ENCODE assay signal across 8 cellular contexts in the genomic region with DNA sequence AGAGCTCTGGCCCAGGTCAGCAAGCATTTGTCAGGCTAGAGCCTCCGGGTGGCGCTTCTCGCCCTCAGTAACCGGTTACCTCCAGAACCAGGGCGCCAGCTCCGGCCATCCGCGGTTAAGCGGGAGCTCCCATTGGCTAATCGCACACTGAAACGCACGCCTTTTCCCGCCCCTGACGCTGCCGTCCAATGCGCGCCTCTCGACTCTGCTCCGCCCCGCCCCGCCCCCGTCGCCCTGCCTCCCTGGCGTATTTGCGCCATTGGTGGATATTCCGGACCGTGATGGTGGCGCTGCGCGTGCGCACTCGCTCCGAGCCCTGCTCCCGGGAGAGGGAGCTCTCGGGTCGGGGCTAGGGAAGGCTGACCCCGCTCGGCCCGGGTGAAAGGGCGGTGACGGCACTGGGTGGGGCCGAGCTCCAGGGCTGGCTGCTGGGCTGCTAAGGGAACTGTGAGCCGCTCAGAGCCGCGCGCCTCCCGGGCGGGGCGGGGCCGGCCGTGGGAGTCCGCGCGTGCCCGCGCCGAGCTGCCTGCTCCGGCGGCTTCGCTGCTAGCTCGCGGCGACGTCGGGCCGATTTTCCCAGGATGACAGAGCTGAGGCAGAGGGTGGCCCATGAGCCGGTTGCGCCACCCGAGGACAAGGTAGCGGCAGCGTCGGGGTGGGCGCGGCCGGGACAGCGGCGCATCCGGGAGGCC. TPM values are rescaled to one million over a fixed set of nuclear protein-coding genes. Genes with fewer than 3 reads are reported as not detected.
A peak's percentile ranks its signal among the peaks of the same experiment; 100 is the strongest.
DNase-seq lines count a peak whose midpoint lies in the region; ATAC-seq and TF ChIP-seq lines count a peak whose summit lies in the region.

Gene CDS2, plus strand, starts transcription at position 497 of the 692 bp plus-strand sequence. Its CDS starts 85 bp downstream, at position 582.

- H3K27ac Mint-ChIP-seq in CD4-positive, alpha-beta T cell, result peak within 1 kb of the TSS; percentile 97

- no peaks in the 10 kb centered on the region for H3K9me3 ChIP-seq in CD4-positive, alpha-beta T cell (ENCODE audit: control insufficient read depth, low read length)
- H3K9me3 ChIP-seq in left lung, result no peaks in the 10 kb centered on the region

- H3K4me1 ChIP-seq in left lung, result peaks cover 14 to 33% of the 10 kb centered on the region in 2 donors

- peak; percentile 64 for TF ChIP-seq CTCF in CD4-positive, alpha-beta T cell (IDR thresholded peaks at IDR 0.05)
- peak; percentile 52 to 63 for TF ChIP-seq CTCF in left lung (IDR thresholded peaks at IDR 0.05)

- peak; percentile 82 for ATAC-seq in CD4-positive, alpha-beta T cell (ENCODE audit: poor library complexity)
- ATAC-seq in GM19397 (IDR thresholded peaks at IDR 0.05; ENCODE audit: unreplicated experiment) (peak; percentile 93), HG03571 (IDR thresholded peaks at IDR 0.05; ENCODE audit: unreplicated experiment) (peak; percentile 88), left lung (peak; percentile 97)

- H3K4me3 ChIP-seq in left lung, result peak within 1 kb of the TSS; percentile 93 to 94

- intact Hi-C loops in CD4-positive, alpha-beta T cell (cut with DNase I, micrococcal nuclease), result loop anchor here (1.0 to 5.0 kb wide), 2 partner anchors 66 to 321 kb away; no protein-coding TSS in a partner anchor
- intact Hi-C loops in left lung (cut with DNase I), result loop anchor here in 1 of 2 donors (5.0 kb wide), 1 partner anchor 66 kb away; no protein-coding TSS in a partner anchor

- H3K27ac ChIP-seq in CD4-positive, alpha-beta T cell (ENCODE audit: low read depth, low read length), result peak within 1 kb of the TSS; percentile 98
- peak within 1 kb of the TSS; percentile 93 to 97 for H3K27ac ChIP-seq in left lung

- CTCF ChIA-PET in CD4-positive, alpha-beta T cell (lab: Charles Lee), result interaction anchor here (0.8 to 2.1 kb wide), 16 partner anchors 8 to 96 kb away, joined by 3 to 38 read pairs (median 4); no protein-coding TSS in a partner anchor

- peak within 1 kb of the TSS; percentile 95 for H3K4me3 Mint-ChIP-seq in CD4-positive, alpha-beta T cell

- peaks cover 32% of the 10 kb centered on the region for H3K36me3 Mint-ChIP-seq in CD4-positive, alpha-beta T cell (ENCODE audit: low read depth)

- DNase-seq in CD4-positive, alpha-beta T cell, result peak; percentile 99 to 100 (median 100)
- DNase-seq in NCI-H774 (lab: John Stamatoyannopoulos, UW) (peak; percentile 98), dermis blood vessel endothelial cell (peak; percentile 99), left lung (peak; percentile 100)
- DNase-seq in activated CD4-positive, alpha-beta T cell treated with anti-CD3 and anti-CD28 coated beads, Interleukin-2, amount 50 U/mL, for 4 hours, result peak; percentile 100
- peak; percentile 100 for DNase-seq in stimulated activated CD4-positive, alpha-beta T cell treated with anti-CD3 and anti-CD28 coated beads, Interleukin-2, amount 100 ng/mL, for 48 hours

- H3K36me3 ChIP-seq in left lung, result no peaks in the 10 kb centered on the region

- H3K27me3 Mint-ChIP-seq in CD4-positive, alpha-beta T cell, result no peaks in the 10 kb centered on the region

- POLR2A ChIA-PET in CD4-positive, alpha-beta T cell (lab: Charles Lee), result interaction anchor here (0.6 to 2.1 kb wide), 20 partner anchors 25 to 588 kb away, joined by 3 to 46 read pairs (median 4); partner anchors contain the start of gene SLC23A2

- no peaks in the 10 kb centered on the region for H3K27me3 ChIP-seq in CD4-positive, alpha-beta T cell (ENCODE audit: control insufficient read depth, insufficient read depth, low read length)
- no peaks in the 10 kb centered on the region for H3K27me3 ChIP-seq in left lung

- no peaks in the 10 kb centered on the region for H3K9me3 Mint-ChIP-seq in CD4-positive, alpha-beta T cell

- peaks cover 38% of the 10 kb centered on the region for H3K4me1 Mint-ChIP-seq in CD4-positive, alpha-beta T cell (ENCODE audit: low read depth)

RNA-seq across cellular contexts. Expression of gene CDS2, which starts in this region (rescaled TPM):
- 10 to 100 TPM; 62.4 to 65.0 TPM for total RNA-seq in CD4-positive, alpha-beta T cell
- 71.5 and 105 TPM in 2 replicates for total RNA-seq in dermis blood vessel endothelial cell
- total RNA-seq in left lung, result 10 to 100 TPM; 59.6 to 61.0 TPM

Comparison
In these comparisons a context has a peak if more than half of its experiments do, and no peak if none do; other contexts are left out.
1. Peak in every context shown above with its lines: DNase-seq, ATAC-seq, H3K4me3 ChIP-seq and H3K27ac ChIP-seq.